23 cellular contexts compared by ENCODE assay signal in the genomic region with DNA sequence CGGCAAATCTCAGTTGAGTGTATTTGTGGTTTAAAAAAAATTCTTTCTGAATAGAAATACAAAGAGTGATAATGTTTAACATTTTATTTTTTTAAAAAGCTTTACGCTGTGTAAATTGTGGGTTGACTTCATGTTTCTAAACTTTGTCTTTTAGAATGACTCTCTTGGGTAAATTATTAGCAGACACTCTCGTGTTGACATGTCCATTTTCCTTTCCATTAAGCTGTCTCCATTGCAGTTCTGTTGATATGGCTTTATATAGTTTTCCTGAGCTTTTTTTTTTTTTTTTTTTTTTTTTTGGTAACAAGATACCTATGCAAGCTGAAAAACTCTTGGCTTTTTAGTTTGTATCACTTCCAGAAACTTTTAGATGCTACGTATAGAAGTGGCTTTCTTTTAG.
"Had no signal": no experiment of that assay in that cellular context is flagged by ENCODE, and none has a peak within 500 bp of the region (broad histone marks: within the 10 kb centered on the region; RNA-seq: fewer than 3 reads in every experiment).

No MANE protein-coding gene starts in this region.

- H3K36me3 ChIP-seq: gastrocnemius medialis, left lung, ovary, sigmoid colon, stomach, thyroid gland, vagina had no signal

- DNase-seq: dorsolateral prefrontal cortex; effector CD4-positive, alpha-beta T cell; foreskin fibroblast; gastrocnemius medialis; head of caudate nucleus; left cardiac atrium; left lung; mesendoderm; natural killer cell; ovary; posterior cingulate gyrus; psoas muscle; right cardiac atrium; sigmoid colon; stimulated activated CD4-positive, alpha-beta T cell treated with anti-CD3 and anti-CD28 coated beads, Interleukin-2, amount 100 ng/mL, for 24 hours; stimulated activated CD4-positive, alpha-beta T cell treated with anti-CD3 and anti-CD28 coated beads, Interleukin-4, amount 100 ng/mL, for 24 hours; stimulated activated naive CD4-positive, alpha-beta T cell treated with Interleukin-2 at 50 U/mL for 16 hours; stomach; thyroid gland; trophoblast cell had no signal

- H3K9me3 ChIP-seq: gastrocnemius medialis, left lung, ovary, psoas muscle, sigmoid colon, stomach, thyroid gland, vagina had no signal

- H3K27ac Mint-ChIP-seq: natural killer cell; stimulated activated effector memory CD8-positive, alpha-beta T cell treated with anti-CD3 and anti-CD28 coated beads, Interleukin-12 subunit alpha, Interleukin-12 subunit beta, amount 100 ng/mL, for 72 hours had no signal

- H3K9me3 Mint-ChIP-seq: natural killer cell, neural crest cell had no signal

- H3K4me3 Mint-ChIP-seq: natural killer cell; neural crest cell; stimulated activated effector memory CD8-positive, alpha-beta T cell treated with anti-CD3 and anti-CD28 coated beads, Interleukin-12 subunit alpha, Interleukin-12 subunit beta, amount 100 ng/mL, for 72 hours had no signal

- H3K27me3 ChIP-seq: dorsolateral prefrontal cortex, gastrocnemius medialis, left lung, ovary, sigmoid colon, stomach, thyroid gland, vagina had no signal

- H3K36me3 Mint-ChIP-seq: natural killer cell; stimulated activated effector memory CD8-positive, alpha-beta T cell treated with anti-CD3 and anti-CD28 coated beads, Interleukin-12 subunit alpha, Interleukin-12 subunit beta, amount 100 ng/mL, for 72 hours had no signal

- ATAC-seq: gastrocnemius medialis; left cardiac atrium; left lung; natural killer cell; psoas muscle; right cardiac atrium; stimulated activated effector memory CD8-positive, alpha-beta T cell treated with anti-CD3 and anti-CD28 coated beads, Interleukin-12 subunit alpha, Interleukin-12 subunit beta, amount 100 ng/mL, for 72 hours had no signal

- H3K27ac ChIP-seq: dorsolateral prefrontal cortex, gastrocnemius medialis, left lung, ovary, psoas muscle, stomach, vagina had no signal

- H3K4me3 ChIP-seq: dorsolateral prefrontal cortex, gastrocnemius medialis, left lung, ovary, psoas muscle, sigmoid colon, stomach, thyroid gland, vagina had no signal
